In the genomic region with DNA sequence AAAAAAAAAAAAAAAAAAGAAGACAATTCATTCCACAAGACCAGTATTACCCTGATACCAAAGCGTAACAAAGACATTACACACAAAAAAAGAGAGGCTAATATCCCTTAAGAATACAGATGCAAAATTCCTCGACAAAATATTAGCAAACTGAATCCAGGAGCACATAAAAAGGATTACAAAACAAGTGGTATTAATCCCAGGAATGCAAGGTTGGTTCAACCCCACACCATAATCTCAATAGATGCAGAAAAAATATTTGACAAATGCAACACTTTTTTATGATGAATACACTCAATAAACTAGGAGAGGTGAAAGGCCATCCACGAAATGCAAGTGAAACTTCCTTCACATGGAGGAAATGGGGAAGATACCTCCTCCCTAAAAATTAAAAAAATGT, we compare ENCODE assay signal across 23 cellular contexts.
"Had no signal": no experiment of that assay in that cellular context is flagged by ENCODE, and none has a peak within 500 bp of the region (broad histone marks: within the 10 kb centered on the region; RNA-seq: fewer than 3 reads in every experiment).

No MANE protein-coding gene starts in this region.

- H3K4me3 ChIP-seq: dorsolateral prefrontal cortex, gastroesophageal sphincter, heart left ventricle, left lung, ovary, psoas muscle, sigmoid colon, testis, tibial artery had no signal

- DNase-seq: dorsolateral prefrontal cortex; effector CD4-positive, alpha-beta T cell; foreskin keratinocyte; heart left ventricle; hippocampal formation; left cardiac atrium; left lung; mesendoderm; midbrain; natural killer cell; occipital lobe; ovary; posterior cingulate gyrus; psoas muscle; right cardiac atrium; sigmoid colon; stimulated activated CD4-positive, alpha-beta T cell treated with anti-CD3 and anti-CD28 coated beads, Interleukin-2, amount 100 ng/mL, for 24 hours; stimulated activated CD4-positive, alpha-beta T cell treated with anti-CD3 and anti-CD28 coated beads, Interleukin-4, amount 100 ng/mL, for 24 hours; stimulated activated naive CD8-positive, alpha-beta T cell treated with anti-CD3 and anti-CD28 coated beads, Interleukin-15, Interleukin-2, amounts not matched to agents 100 U/mL and 50 U/mL, for 24 hours; substantia nigra; testis; tibial artery had no signal
